1 cellular context compared by ENCODE assay signal in the genomic region with DNA sequence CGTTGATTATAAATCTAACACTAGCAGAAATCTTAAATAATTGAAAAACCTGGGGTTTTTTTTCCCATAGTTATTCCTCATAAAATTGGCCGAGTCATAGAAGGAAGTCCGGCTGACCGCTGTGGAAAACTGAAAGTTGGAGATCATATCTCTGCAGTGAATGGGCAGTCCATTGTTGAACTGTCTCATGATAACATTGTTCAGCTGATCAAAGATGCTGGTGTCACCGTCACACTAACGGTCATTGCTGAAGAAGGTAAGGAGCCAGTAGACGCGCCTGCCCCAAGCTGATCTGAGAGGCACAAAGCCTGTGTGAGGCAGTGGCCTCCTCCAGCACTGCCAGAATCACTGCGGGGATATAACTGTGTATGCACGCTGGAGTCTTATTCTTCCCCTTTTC.
TF ChIP-seq lines count a peak whose summit lies in the region.

No MANE protein-coding gene starts in this region.

TF ChIP-seq in K562, 482 proteins besides CTCF, POLR2A, EP300 and RAD21 (continued from another document and continues in another):
- TF ChIP-seq SMARCC2 (IDR thresholded peaks at IDR 0.05; ENCODE audit: low read depth) (0 out of 2 replicates have a peak, but pooled peaks have one; percentile 38), ZNF197 (CRISPR knock-in tag; IDR thresholded peaks at IDR 0.05; ENCODE audit: low read depth) (no peak), ZNF282 (CRISPR knock-in tag; IDR thresholded peaks at IDR 0.05) (no peak), MAFK (IDR thresholded peaks at IDR 0.05; ENCODE audit: low read length) (peak; percentile 24; the same call in 1 of the 2 replicates), ZSCAN29 (IDR thresholded peaks at IDR 0.05) (no peak), BACH1 (tag; IDR thresholded peaks at IDR 0.05) (peak; percentile 27; the same call in 1 of the 2 replicates), GATA2 (CRISPR knock-in tag; IDR thresholded peaks at IDR 0.05) (peak; percentile 48; the same call in 1 of the 2 replicates), MEIS2 (IDR thresholded peaks at IDR 0.05; ENCODE audit: partially characterized antibody) (peak; percentile 14), JUN (IDR thresholded peaks at IDR 0.05; ENCODE audit: borderline replicate concordance, low read depth, low read length) (no peak), JUN (CRISPR knock-in tag; IDR thresholded peaks at IDR 0.05; ENCODE audit: borderline replicate concordance) (no peak), ZHX1 (conservative IDR thresholded peaks at IDR 0.05; ENCODE audit: low read length) (no peak), ZNF133 (CRISPR knock-in tag; IDR thresholded peaks at IDR 0.05) (no peak), ZNF639 (CRISPR knock-in tag; conservative IDR thresholded peaks at IDR 0.05 in 1 of 2, IDR thresholded peaks at IDR 0.05 in 1 of 2) (peak in 1 of 2 experiments; percentile 63; a peak in 2 of 4 replicates), RBBP5 (IDR thresholded peaks at IDR 0.05; ENCODE audit: borderline replicate concordance, insufficient read depth, low read length, poor library complexity, severe bottlenecking) (no peak), RERE (CRISPR knock-in tag; IDR thresholded peaks at IDR 0.05; ENCODE audit: borderline replicate concordance) (no peak), NCOA6 (IDR thresholded peaks at IDR 0.05) (no peak), ARNT (IDR thresholded peaks at IDR 0.05) (peak in 1 of 2 experiments; percentile 0; a peak in 1 of 4 replicates), TCFL5 (CRISPR knock-in tag; conservative IDR thresholded peaks at IDR 0.05) (no peak), ATF1 (CRISPR knock-in tag; IDR thresholded peaks at IDR 0.05) (no peak), ATF1 (tag; IDR thresholded peaks at IDR 0.05) (peak; percentile 85), CCNT2 (IDR thresholded peaks at IDR 0.05; ENCODE audit: borderline replicate concordance, extremely low read depth, insufficient read length, low read depth, low read length) (peak; percentile 37), NRF1 (conservative IDR thresholded peaks at IDR 0.05 in 1 of 2, IDR thresholded peaks at IDR 0.05 in 1 of 2) (peak in 1 of 2 experiments; percentile 24; a peak in 1 of 4 replicates), MTA1 (IDR thresholded peaks at IDR 0.05; ENCODE audit: borderline replicate concordance) (0 out of 2 replicates have a peak, but pooled peaks have one; percentile 46)
- TF ChIP-seq, protein P1, sequence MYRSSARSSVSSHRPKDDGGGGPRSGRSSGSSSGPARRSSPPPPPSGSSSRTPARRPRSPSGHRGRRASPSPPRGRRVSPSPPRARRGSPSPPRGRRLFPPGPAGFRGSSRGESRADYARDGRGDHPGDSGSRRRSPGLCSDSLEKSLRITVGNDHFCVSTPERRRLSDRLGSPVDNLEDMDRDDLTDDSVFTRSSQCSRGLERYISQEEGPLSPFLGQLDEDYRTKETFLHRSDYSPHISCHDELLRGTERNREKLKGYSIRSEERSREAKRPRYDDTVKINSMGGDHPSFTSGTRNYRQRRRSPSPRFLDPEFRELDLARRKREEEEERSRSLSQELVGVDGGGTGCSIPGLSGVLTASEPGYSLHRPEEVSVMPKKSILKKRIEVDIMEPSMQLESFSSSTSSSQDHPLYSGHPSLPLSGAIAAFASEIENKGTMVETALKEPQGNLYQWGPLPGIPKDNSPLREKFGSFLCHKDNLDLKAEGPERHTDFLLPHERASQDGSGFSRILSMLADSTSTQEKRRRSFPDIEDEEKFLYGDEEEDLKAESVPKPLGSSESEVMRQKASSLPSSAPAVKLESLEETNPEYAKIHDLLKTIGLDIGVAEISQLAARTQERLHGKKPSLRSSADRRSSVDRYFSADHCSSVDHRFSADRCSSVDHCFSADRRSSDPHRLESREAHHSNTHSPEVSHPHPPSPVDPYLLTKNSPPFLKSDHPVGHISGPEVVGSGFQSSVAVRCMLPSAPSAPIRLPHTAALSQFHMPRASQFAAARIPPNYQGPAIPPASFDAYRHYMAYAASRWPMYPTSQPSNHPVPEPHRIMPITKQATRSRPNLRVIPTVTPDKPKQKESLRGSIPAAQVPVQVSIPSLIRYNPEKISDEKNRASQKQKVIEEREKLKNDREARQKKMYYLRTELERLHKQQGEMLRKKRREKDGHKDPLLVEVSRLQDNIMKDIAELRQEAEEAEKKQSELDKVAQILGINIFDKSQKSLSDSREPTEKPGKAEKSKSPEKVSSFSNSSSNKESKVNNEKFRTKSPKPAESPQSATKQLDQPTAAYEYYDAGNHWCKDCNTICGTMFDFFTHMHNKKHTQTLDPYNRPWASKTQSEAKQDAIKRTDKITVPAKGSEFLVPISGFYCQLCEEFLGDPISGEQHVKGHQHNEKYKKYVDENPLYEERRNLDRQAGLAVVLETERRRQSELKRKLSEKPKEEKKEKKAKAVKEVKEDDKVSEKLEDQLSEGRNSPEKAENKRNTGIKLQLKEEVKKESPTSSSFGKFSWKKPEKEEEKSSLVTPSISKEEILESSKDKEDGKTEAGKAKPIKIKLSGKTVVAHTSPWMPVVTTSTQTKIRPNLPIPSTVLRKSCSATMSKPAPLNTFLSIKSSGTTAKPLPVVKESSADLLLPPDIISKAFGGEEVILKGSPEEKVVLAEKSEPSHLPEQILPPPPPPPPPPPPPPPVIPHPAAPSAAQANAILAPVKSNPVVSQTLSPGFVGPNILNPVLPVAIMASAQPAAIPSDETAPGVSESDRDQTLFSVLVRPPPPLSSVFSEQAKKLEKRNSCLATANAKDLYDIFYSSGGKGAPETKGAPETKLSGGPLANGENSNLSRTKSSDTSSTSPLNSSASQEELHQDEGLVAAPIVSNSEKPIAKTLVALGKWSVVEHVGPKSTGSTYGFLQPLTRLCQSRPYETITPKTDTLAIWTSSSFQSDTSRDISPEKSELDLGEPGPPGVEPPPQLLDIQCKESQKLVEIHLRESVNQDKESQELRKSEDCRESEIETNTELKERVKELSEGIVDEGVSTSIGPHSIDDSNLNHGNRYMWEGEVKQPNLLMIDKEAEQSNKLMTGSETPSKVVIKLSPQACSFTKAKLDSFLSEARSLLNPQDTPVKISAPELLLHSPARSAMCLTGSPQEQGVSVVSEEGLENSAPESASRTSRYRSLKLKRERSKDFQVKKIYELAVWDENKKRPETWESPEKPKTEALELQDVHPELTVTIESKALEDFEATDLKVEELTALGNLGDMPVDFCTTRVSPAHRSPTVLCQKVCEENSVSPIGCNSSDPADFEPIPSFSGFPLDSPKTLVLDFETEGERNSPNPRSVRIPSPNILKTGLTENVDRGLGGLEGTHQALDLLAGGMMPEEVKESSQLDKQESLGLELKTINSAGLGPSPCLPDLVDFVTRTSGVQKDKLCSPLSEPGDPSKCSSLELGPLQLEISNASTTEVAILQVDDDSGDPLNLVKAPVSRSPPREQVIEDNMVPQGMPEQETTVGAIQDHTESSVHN (IDR thresholded peaks at IDR 0.05; ENCODE audit: borderline replicate concordance in 1 of 2, low read depth in 1 of 2) = peak in 1 of 2 experiments; percentile 57; a peak in 1 of 4 replicates
- TF ChIP-seq, protein P2, sequence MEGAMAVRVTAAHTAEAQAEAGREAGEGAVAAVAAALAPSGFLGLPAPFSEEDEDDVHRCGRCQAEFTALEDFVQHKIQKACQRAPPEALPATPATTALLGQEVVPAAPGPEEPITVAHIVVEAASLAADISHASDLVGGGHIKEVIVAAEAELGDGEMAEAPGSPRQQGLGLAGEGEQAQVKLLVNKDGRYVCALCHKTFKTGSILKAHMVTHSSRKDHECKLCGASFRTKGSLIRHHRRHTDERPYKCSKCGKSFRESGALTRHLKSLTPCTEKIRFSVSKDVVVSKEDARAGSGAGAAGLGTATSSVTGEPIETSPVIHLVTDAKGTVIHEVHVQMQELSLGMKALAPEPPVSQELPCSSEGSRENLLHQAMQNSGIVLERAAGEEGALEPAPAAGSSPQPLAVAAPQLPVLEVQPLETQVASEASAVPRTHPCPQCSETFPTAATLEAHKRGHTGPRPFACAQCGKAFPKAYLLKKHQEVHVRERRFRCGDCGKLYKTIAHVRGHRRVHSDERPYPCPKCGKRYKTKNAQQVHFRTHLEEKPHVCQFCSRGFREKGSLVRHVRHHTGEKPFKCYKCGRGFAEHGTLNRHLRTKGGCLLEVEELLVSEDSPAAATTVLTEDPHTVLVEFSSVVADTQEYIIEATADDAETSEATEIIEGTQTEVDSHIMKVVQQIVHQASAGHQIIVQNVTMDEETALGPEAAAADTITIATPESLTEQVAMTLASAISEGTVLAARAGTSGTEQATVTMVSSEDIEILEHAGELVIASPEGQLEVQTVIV (CRISPR knock-in tag; IDR thresholded peaks at IDR 0.05; ENCODE audit: borderline replicate concordance) = 0 out of 2 replicates have a peak, but pooled peaks have one; percentile 30
- TF ChIP-seq, protein P3, sequence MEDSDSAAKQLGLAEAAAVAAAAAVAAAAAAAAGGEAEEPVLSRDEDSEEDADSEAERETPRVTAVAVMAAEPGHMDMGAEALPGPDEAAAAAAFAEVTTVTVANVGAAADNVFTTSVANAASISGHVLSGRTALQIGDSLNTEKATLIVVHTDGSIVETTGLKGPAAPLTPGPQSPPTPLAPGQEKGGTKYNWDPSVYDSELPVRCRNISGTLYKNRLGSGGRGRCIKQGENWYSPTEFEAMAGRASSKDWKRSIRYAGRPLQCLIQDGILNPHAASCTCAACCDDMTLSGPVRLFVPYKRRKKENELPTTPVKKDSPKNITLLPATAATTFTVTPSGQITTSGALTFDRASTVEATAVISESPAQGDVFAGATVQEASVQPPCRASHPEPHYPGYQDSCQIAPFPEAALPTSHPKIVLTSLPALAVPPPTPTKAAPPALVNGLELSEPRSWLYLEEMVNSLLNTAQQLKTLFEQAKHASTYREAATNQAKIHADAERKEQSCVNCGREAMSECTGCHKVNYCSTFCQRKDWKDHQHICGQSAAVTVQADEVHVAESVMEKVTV (CRISPR knock-in tag; IDR thresholded peaks at IDR 0.05) = no peak
